Comparison of ENCODE assay signal across 11 cellular contexts in the genomic region with DNA sequence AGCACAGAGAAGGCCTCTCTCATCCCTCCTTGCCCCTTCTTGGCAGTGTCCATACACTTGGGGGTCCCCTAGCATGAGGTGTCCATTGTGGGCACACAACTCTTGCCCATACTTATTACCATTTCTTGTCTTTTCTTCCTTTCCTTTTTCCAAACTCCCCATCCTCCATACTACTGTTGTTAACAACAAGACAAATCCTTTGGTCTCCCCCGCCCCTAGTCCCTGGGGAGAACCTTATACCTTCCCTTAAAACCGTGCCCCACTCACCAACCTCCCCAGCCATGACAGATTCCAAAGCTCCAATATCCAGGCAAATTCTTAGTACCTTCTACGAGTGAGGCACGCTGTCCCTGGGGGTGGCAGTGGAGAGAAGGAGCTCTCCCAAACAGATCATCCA.
DNase-seq lines count a peak whose midpoint lies in the region; ATAC-seq, FAIRE-seq and TF ChIP-seq lines count a peak whose summit lies in the region.
"Had no signal": no experiment of that assay in that cellular context is flagged by ENCODE, and none has a peak within 500 bp of the region (broad histone marks: within the 10 kb centered on the region; RNA-seq: fewer than 3 reads in every experiment).

No MANE protein-coding gene starts in this region.

- in situ Hi-C loops in HepG2 (cut with HindIII; ENCODE audit: extremely low pct_ligation_motif_present, low pct_unique_long_range_greater_than_20kb): loop anchor here (25.0 kb wide), 1 partner anchor 97 kb away; no protein-coding TSS in a partner anchor

- CTCF ChIA-PET in HEK293 (lab: Yijun Ruan, JAX) (interaction anchor here (0.6 to 1.5 kb wide), 3 partner anchors 18 to 339 kb away, joined by 3 to 4 read pairs (median 3); no protein-coding TSS in a partner anchor), activated B cell treated with CpG ODN at 0.5 μM for 24 hours (lab: Charles Lee) (interaction anchor here (1.2 to 4.3 kb wide), 4 partner anchors 63 to 149 kb away, joined by 3 to 30 read pairs (median 4); no protein-coding TSS in a partner anchor), HepG2 (lab: Yijun Ruan, JAX; ENCODE audit: low intra/inter-chr PET ratio, low total read pairs) (no interaction called here)

- H4K20me1 ChIP-seq in HepG2 (ENCODE audit: insufficient read depth, low read length): no peaks in the 10 kb centered on the region

- no peak for TF ChIP-seq RAD21 in HepG2 (CRISPR knock-in tag; IDR thresholded peaks at IDR 0.05)

- FAIRE-seq in HepG2 (lab: Jason Lieb, UNC): no peak

- no peak overlapping the region for H3K4me2 ChIP-seq in HepG2 (ENCODE audit: low read depth, low read length)

- H3K9ac ChIP-seq in HepG2 (ENCODE audit: insufficient read depth, low read depth, low read length): no peak overlapping the region

- H3K9me3 ChIP-seq in HEK293 (ENCODE audit: control insufficient read depth, insufficient read depth, low read depth, low read length) (no peaks in the 10 kb centered on the region), gastroesophageal sphincter (no peaks in the 10 kb centered on the region), spleen (no peaks in the 10 kb centered on the region), HepG2 (ENCODE audit: low read length) (no peaks in the 10 kb centered on the region)

- 67% methylated on average over 2 of the region's 4 CpGs; no CpG with 5 or more reads in 1 of the 2 donors for WGBS in gastroesophageal sphincter (ENCODE audit: low coverage in 1 of 2), 2 donors
- WGBS in spleen, 5 donors: 66 to 73% (median 68%) methylated on average over 4 of the region's 4 CpGs
- WGBS in HepG2 (ENCODE audit: low lambda C conversion rate): 9% methylated on average over 4 of the region's 4 CpGs

- TF ChIP-seq EP300 in gastroesophageal sphincter (IDR thresholded peaks at IDR 0.05): no peak
- no peak for TF ChIP-seq EP300 in HepG2 (IDR thresholded peaks at IDR 0.05; ENCODE audit: low read depth in 2 of 2, low read length in 2 of 2)
- no peak for TF ChIP-seq EP300 in HepG2 (CRISPR knock-in tag; IDR thresholded peaks at IDR 0.05; ENCODE audit: borderline replicate concordance)

- no peaks in the 10 kb centered on the region for H3K79me2 ChIP-seq in HepG2 (ENCODE audit: insufficient read depth, low read length)

- no peak for TF ChIP-seq POLR2A in gastroesophageal sphincter (IDR thresholded peaks at IDR 0.05)
- TF ChIP-seq POLR2A in spleen (IDR thresholded peaks at IDR 0.05): no peak
- no peak for TF ChIP-seq POLR2A in HepG2 (IDR thresholded peaks at IDR 0.05; ENCODE audit: insufficient read depth in 1 of 2, low read depth in 2 of 2, low read length in 2 of 2)

- no peak for DNase-seq in activated B cell treated with CpG ODN at 0.5 μM for 24 hours
- no peak for DNase-seq in spleen
- DNase-seq in SIG-M5 treated with dmso at 0.1 percent for 504 hours (lab: John Stamatoyannopoulos, UW; ENCODE audit: unreplicated experiment): no peak
- DNase-seq in glutamatergic neuron: no peak
- DNase-seq in HepG2 (ENCODE audit: low spot score): no peak
- DNase-seq: NCI-H2081 treated with DMSO at 0.1 percent for 48 hours, PC-9 had no signal

- H3K4me1 Mint-ChIP-seq in activated B cell treated with CpG ODN at 0.5 μM for 24 hours: peaks cover 76% of the 10 kb centered on the region
- H3K4me1 Mint-ChIP-seq in glutamatergic neuron (ENCODE audit: low read depth, unreplicated experiment): peaks cover 22% of the 10 kb centered on the region

- H3K27me3 Mint-ChIP-seq in activated B cell treated with CpG ODN at 0.5 μM for 24 hours: no peaks in the 10 kb centered on the region
- H3K27me3 Mint-ChIP-seq in glutamatergic neuron (ENCODE audit: unreplicated experiment): peaks cover 17% of the 10 kb centered on the region

- no peaks in the 10 kb centered on the region for H3K27me3 ChIP-seq in gastroesophageal sphincter
- H3K27me3 ChIP-seq in spleen (replicated peaks in 1 of 7): no peaks in the 10 kb centered on the region
- peaks cover 0 to 18% of the 10 kb centered on the region in 2 experiments; a peak in 3 of 5 replicates for H3K27me3 ChIP-seq in HepG2 (ENCODE audit: control insufficient read depth in 1 of 2, insufficient read depth in 2 of 2, low read length in 2 of 2)

- no TSS peak for BruUV-seq in HepG2 (replicated peaks; lab: Mats Ljungman, UMichigan)

- TF ChIP-seq CTCF in HEK293 (tag by site-specific recombination; IDR thresholded peaks at IDR 0.05): no peak
- TF ChIP-seq CTCF in activated B cell treated with CpG ODN at 0.5 μM for 24 hours (IDR thresholded peaks at IDR 0.05): no peak
- TF ChIP-seq CTCF in gastroesophageal sphincter (IDR thresholded peaks at IDR 0.05): no peak
- no peak for TF ChIP-seq CTCF in spleen (IDR thresholded peaks at IDR 0.05 in 8 of 11, conservative IDR thresholded peaks at IDR 0.05 in 3 of 11)
- no peak for TF ChIP-seq CTCF in glutamatergic neuron (IDR thresholded peaks at IDR 0.05; ENCODE audit: partially characterized antibody, unreplicated experiment)
- TF ChIP-seq CTCF in HepG2 (CRISPR knock-in tag; IDR thresholded peaks at IDR 0.05): no peak

- H3K4me3 ChIP-seq in HEK293 (ENCODE audit: low read depth, low read length): no peak overlapping the region
- no peak overlapping the region for H3K4me3 ChIP-seq in gastroesophageal sphincter
- peak overlapping the region in 2 of 8 donors; percentile 11 to 55 for H3K4me3 ChIP-seq in spleen
- no peak overlapping the region for H3K4me3 ChIP-seq in HepG2 (replicated peaks in 1 of 3; ENCODE audit: insufficient read depth in 1 of 3, low read depth in 2 of 3, low read length in 3 of 3)
- H3K4me3 ChIP-seq: PC-9 had no signal

- no peak for ATAC-seq in activated B cell treated with CpG ODN at 0.5 μM for 24 hours (ENCODE audit: low read depth)
- ATAC-seq in gastroesophageal sphincter: no peak
- ATAC-seq in GM18861 (IDR thresholded peaks at IDR 0.05; ENCODE audit: unreplicated experiment): no peak
- ATAC-seq in HepG2: no peak

- peaks cover 13% of the 10 kb centered on the region for H3K4me1 ChIP-seq in HEK293 (ENCODE audit: control insufficient read depth, insufficient read depth, low read length)
- peaks cover 0 to 90% (median 34%) of the 10 kb centered on the region in 3 donors for H3K4me1 ChIP-seq in gastroesophageal sphincter
- H3K4me1 ChIP-seq in spleen: peaks cover 43 to 91% (median 76%) of the 10 kb centered on the region in 6 donors
- H3K4me1 ChIP-seq in HepG2 (ENCODE audit: insufficient read depth, low read length): no peaks in the 10 kb centered on the region

- H3K27ac Mint-ChIP-seq in activated B cell treated with CpG ODN at 0.5 μM for 24 hours: peak overlapping the region; percentile 96
- no peak overlapping the region for H3K27ac Mint-ChIP-seq in glutamatergic neuron (ENCODE audit: unreplicated experiment)
- H3K27ac Mint-ChIP-seq: activated naive CD4-positive, alpha-beta T cell treated with anti-CD3 and anti-CD28 coated beads, Interleukin-2, amount 50 U/mL, for 72 hours had no signal

- H3K4me3 Mint-ChIP-seq in activated B cell treated with CpG ODN at 0.5 μM for 24 hours: peak overlapping the region; percentile 76
- no peak overlapping the region for H3K4me3 Mint-ChIP-seq in glutamatergic neuron (ENCODE audit: unreplicated experiment)

- intact Hi-C loops in activated B cell treated with CpG ODN at 0.5 μM for 24 hours (cut with micrococcal nuclease) (loop anchor here (1.0 to 10.0 kb wide), 8 partner anchors 35 to 148 kb away; no protein-coding TSS in a partner anchor), spleen (cut with DNase I; ENCODE audit: low total_unique reads) (no loop called here), HepG2 (cut with micrococcal nuclease; ENCODE audit: unreplicated experiment) (no loop called here)

- H3K9me3 Mint-ChIP-seq in activated B cell treated with CpG ODN at 0.5 μM for 24 hours (no peaks in the 10 kb centered on the region), glutamatergic neuron (ENCODE audit: unreplicated experiment) (peaks cover 22% of the 10 kb centered on the region)
- H3K9me3 Mint-ChIP-seq: activated naive CD4-positive, alpha-beta T cell treated with anti-CD3 and anti-CD28 coated beads, Interleukin-2, amount 50 U/mL, for 72 hours had no signal

- H3K36me3 Mint-ChIP-seq in activated B cell treated with CpG ODN at 0.5 μM for 24 hours (ENCODE audit: low read depth) (no peaks in the 10 kb centered on the region), glutamatergic neuron (ENCODE audit: unreplicated experiment) (peaks cover 9% of the 10 kb centered on the region)
- H3K36me3 Mint-ChIP-seq: activated naive CD4-positive, alpha-beta T cell treated with anti-CD3 and anti-CD28 coated beads, Interleukin-2, amount 50 U/mL, for 72 hours had no signal

- H3K27ac ChIP-seq in HEK293 (ENCODE audit: extremely low read depth, low read depth, low read length) (no peak overlapping the region), gastroesophageal sphincter (peak overlapping the region; percentile 26 to 87 (median 85)), spleen (peak overlapping the region; percentile 35 to 94 (median 84)), HepG2 (ENCODE audit: extremely low read length, insufficient read depth, low read length) (no peak overlapping the region)
- H3K27ac ChIP-seq: PC-9 had no signal

- H2AFZ ChIP-seq in HepG2 (ENCODE audit: low read length): no peak overlapping the region
- H2AFZ ChIP-seq: PC-9 had no signal

- H3K36me3 ChIP-seq in HEK293 (ENCODE audit: control insufficient read depth in 2 of 2, insufficient read depth in 1 of 2, low read length in 2 of 2) (no peaks in the 10 kb centered on the region), gastroesophageal sphincter (no peaks in the 10 kb centered on the region), spleen (no peaks in the 10 kb centered on the region), HepG2 (replicated peaks in 1 of 2; ENCODE audit: control insufficient read depth in 1 of 2, insufficient read depth in 2 of 2, low read length in 2 of 2) (no peaks in the 10 kb centered on the region)

- POLR2A ChIA-PET in HEK293 (lab: Yijun Ruan, JAX) (interaction anchor here (0.5 kb wide), 1 partner anchor 467 kb away, joined by 3 read pairs; no protein-coding TSS in a partner anchor), activated B cell treated with CpG ODN at 0.5 μM for 24 hours (lab: Charles Lee) (interaction anchor here (0.5 to 2.6 kb wide), 12 partner anchors 32 to 137 kb away, joined by 3 to 24 read pairs (median 5); no protein-coding TSS in a partner anchor), HepG2 (lab: Yijun Ruan, JAX) (no interaction called here)

TF ChIP-seq in HepG2, 621 proteins besides CTCF, POLR2A, EP300 and RAD21 (continues in another document):
- TF ChIP-seq ZNF251 (CRISPR knock-in tag; IDR thresholded peaks at IDR 0.05): no peak
- TF ChIP-seq ZNF558 (CRISPR knock-in tag; IDR thresholded peaks at IDR 0.05; ENCODE audit: borderline replicate concordance): no peak
- TF ChIP-seq, protein P1, sequence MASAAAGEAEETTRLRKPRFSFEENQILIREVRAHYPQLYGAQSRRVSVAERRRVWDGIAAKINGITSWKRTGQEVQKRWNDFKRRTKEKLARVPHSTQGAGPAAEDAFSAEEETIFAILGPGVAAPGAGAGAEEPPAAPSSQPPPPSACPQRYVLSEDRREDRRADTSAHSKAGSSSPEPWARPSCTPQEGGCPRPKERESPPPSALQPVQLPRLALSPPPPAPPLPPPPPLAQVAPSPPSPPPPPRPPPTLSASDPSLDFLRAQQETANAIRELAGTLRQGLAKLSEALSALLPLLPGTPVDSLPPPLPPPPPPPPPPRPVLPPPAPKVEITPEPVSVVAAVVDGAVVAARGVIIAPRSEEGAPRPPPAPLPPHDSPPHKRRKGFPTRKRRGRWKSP (CRISPR knock-in tag; IDR thresholded peaks at IDR 0.05): no peak
- TF ChIP-seq ZNF569 (CRISPR knock-in tag; IDR thresholded peaks at IDR 0.05; ENCODE audit: borderline replicate concordance): no peak

Comparison
In these comparisons a context has a peak if more than half of its experiments do, and no peak if none do; other contexts are left out.
1. H3K27ac ChIP-seq: peak in gastroesophageal sphincter (4 of 4) and spleen (8 of 8); none in HEK293 (single experiment) and HepG2 (single experiment).